Comparison of ENCODE assay signal across 14 cellular contexts in the genomic region with DNA sequence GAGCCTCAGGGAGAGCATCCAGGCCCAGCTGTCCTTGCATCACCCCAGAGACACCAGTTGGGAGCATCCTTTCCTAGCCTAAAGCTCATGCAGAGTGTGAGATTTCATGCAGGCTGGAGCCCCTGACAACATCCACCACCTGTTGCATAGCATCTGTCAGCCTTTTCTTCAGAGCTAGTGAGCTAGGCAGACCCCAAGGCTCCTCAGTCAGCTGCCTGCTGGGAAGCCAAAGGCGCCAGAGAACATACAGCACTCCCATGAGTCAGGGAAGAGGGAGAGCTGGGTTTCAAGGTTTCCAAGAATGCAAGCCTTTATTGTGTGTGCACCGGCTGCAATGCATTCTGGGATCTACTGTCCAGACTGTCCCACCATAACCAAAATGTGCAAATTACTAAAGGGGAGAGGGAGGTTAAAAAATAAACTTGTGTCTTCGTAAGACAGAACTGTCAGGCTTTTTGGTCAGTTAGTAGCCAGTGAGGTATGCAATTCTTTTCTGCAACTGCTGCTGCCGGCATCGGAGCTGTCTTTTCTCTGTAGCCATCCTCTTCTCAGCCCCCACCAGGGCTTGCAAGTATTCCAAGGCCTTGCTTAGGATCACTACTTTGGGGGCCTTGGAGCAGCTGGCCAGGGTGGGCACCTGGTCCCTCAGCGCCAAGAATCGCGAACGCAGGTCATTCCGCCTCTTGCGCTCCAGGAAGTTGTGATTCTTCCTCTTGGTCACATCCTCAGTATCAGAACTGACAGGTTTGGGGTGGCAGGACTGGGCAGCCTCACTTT. TPM values are rescaled to one million over a fixed set of nuclear protein-coding genes. Genes with fewer than 3 reads are reported as not detected.
DNase-seq lines count a peak whose midpoint lies in the region; ATAC-seq and TF ChIP-seq lines count a peak whose summit lies in the region.
"Had no signal": no experiment of that assay in that cellular context is flagged by ENCODE, and none has a peak within 500 bp of the region (broad histone marks: within the 10 kb centered on the region; RNA-seq: fewer than 3 reads in every experiment).

No MANE protein-coding gene starts in this region.

- POLR2A ChIA-PET in RWPE1 (lab: Yijun Ruan, JAX; ENCODE audit: low non-redundant PET) = no interaction called here

- no peaks in the 10 kb centered on the region for H3K9me2 ChIP-seq in Karpas-422 (replicated peaks; ENCODE audit: insufficient read depth, low read length)

- no peak for TF ChIP-seq CTCF in cardiac muscle cell (IDR thresholded peaks at IDR 0.05; ENCODE audit: low read depth, low read length)
- no peak for TF ChIP-seq CTCF in RWPE1 (conservative IDR thresholded peaks at IDR 0.05; ENCODE audit: low read depth)
- TF ChIP-seq CTCF in fibroblast of the aortic adventitia (IDR thresholded peaks at IDR 0.05; ENCODE audit: insufficient read depth, low read length) = no peak
- TF ChIP-seq CTCF in heart right ventricle (IDR thresholded peaks at IDR 0.05) = no peak
- TF ChIP-seq CTCF in thyroid gland (IDR thresholded peaks at IDR 0.05) = no peak

- ATAC-seq in right cardiac atrium (no peak), heart right ventricle (no peak)
- ATAC-seq: A549; activated CD4-positive, alpha-beta T cell treated with anti-CD3 and anti-CD28 coated beads for 36 hours; foreskin keratinocyte; stimulated activated naive CD8-positive, alpha-beta T cell treated with anti-CD3 and anti-CD28 coated beads, Interleukin-15, amount 100 ng/mL, for 72 hours had no signal

- H3K4me1 ChIP-seq in cardiac muscle cell (ENCODE audit: low read depth) (peaks cover 33% of the 10 kb centered on the region), right cardiac atrium (ENCODE audit: control insufficient read depth, insufficient read depth, low read length) (no peaks in the 10 kb centered on the region), heart right ventricle (peaks cover 3 to 42% (median 19%) of the 10 kb centered on the region in 9 donors), thyroid gland (peaks cover 35 to 55% of the 10 kb centered on the region in 2 donors), Karpas-422 (ENCODE audit: low read length) (peaks cover 22% of the 10 kb centered on the region)
- H3K4me1 ChIP-seq: colonic mucosa, parathyroid adenoma had no signal

- H3K9ac ChIP-seq in Karpas-422 (ENCODE audit: low read length) = no peak overlapping the region
- H3K9ac ChIP-seq: parathyroid adenoma had no signal

- H3K27ac ChIP-seq in cardiac muscle cell = no peak overlapping the region
- H3K27ac ChIP-seq in right cardiac atrium (ENCODE audit: low read length) = no peak overlapping the region
- H3K27ac ChIP-seq in RWPE1 = peak overlapping the region; percentile 64; the same call in 1 of the 2 replicates
- no peak overlapping the region for H3K27ac ChIP-seq in heart right ventricle
- H3K27ac ChIP-seq in thyroid gland = no peak overlapping the region
- H3K27ac ChIP-seq in Karpas-422 (ENCODE audit: low read length) = no peak overlapping the region
- H3K27ac ChIP-seq: A549, colonic mucosa, foreskin keratinocyte, parathyroid adenoma had no signal

- WGBS in right cardiac atrium = 77% methylated on average over 11 of the region's 11 CpGs
- WGBS in heart right ventricle, 2 donors = 77 to 82% methylated on average over 11 of the region's 11 CpGs
- WGBS in thyroid gland, 2 donors = 86 to 89% methylated on average over 11 of the region's 11 CpGs

- H3K79me2 ChIP-seq in Karpas-422 (ENCODE audit: low read length) = no peaks in the 10 kb centered on the region
- H3K79me2 ChIP-seq: parathyroid adenoma had no signal

- no peaks in the 10 kb centered on the region for H3K9me3 ChIP-seq in cardiac muscle cell (ENCODE audit: low read depth)
- H3K9me3 ChIP-seq in right cardiac atrium (ENCODE audit: control insufficient read depth, low read length) = no peaks in the 10 kb centered on the region
- H3K9me3 ChIP-seq in heart right ventricle = no peaks in the 10 kb centered on the region
- no peaks in the 10 kb centered on the region for H3K9me3 ChIP-seq in thyroid gland
- no peaks in the 10 kb centered on the region for H3K9me3 ChIP-seq in Karpas-422 (ENCODE audit: low read length)
- H3K9me3 ChIP-seq: A549, colonic mucosa had no signal

- no peak for TF ChIP-seq POLR2A in thyroid gland (IDR thresholded peaks at IDR 0.05)

- H3K27me3 ChIP-seq in cardiac muscle cell = no peaks in the 10 kb centered on the region
- H3K27me3 ChIP-seq in right cardiac atrium (ENCODE audit: control insufficient read depth, insufficient read depth) = no peaks in the 10 kb centered on the region
- peaks cover 0 to 74% (median 34%) of the 10 kb centered on the region in 7 donors for H3K27me3 ChIP-seq in heart right ventricle
- H3K27me3 ChIP-seq in thyroid gland = no peaks in the 10 kb centered on the region
- H3K27me3 ChIP-seq in Karpas-422 (ENCODE audit: low read length) = no peaks in the 10 kb centered on the region; the same call in 1 of the 2 replicates
- H3K27me3 ChIP-seq: colonic mucosa, foreskin keratinocyte had no signal

- intact Hi-C loops in right cardiac atrium (cut with DNase I) (no loop called here), heart right ventricle (cut with DNase I) (loop anchor here in 3 of 10 donors (5.0 to 10.0 kb wide), 2 partner anchors 52 to 80 kb away; no protein-coding TSS in a partner anchor), thyroid gland (cut with DNase I) (no loop called here)

- peak; percentile 28 to 52 for DNase-seq in cardiac muscle cell (ENCODE audit: low read depth in 1 of 2, low spot score in 1 of 2)
- DNase-seq in right cardiac atrium = no peak
- no peak for DNase-seq in RWPE1 (ENCODE audit: low spot score)
- DNase-seq in fibroblast of the aortic adventitia (ENCODE audit: low read depth) = peak; percentile 60
- no peak for DNase-seq in NCI-H187 treated with DMSO at 0.1 percent for 48 hours (lab: John Stamatoyannopoulos, UW)
- DNase-seq in heart right ventricle = no peak
- DNase-seq in thyroid gland = no peak
- no peak for DNase-seq in Karpas-422
- DNase-seq: activated CD4-positive, alpha-beta T cell treated with anti-CD3 and anti-CD28 coated beads for 36 hours; colonic mucosa; foreskin keratinocyte; stimulated activated naive CD8-positive, alpha-beta T cell treated with anti-CD3 and anti-CD28 coated beads, Interleukin-15, amount 100 ng/mL, for 72 hours had no signal

- H2AFZ ChIP-seq in Karpas-422 (ENCODE audit: low read length) = no peak overlapping the region
- H2AFZ ChIP-seq: parathyroid adenoma had no signal

- no peak overlapping the region for H3K4me3 ChIP-seq in cardiac muscle cell
- no peak overlapping the region for H3K4me3 ChIP-seq in right cardiac atrium (ENCODE audit: low read length)
- no peak overlapping the region for H3K4me3 ChIP-seq in fibroblast of the aortic adventitia (ENCODE audit: low read depth, low read length)
- no peak overlapping the region for H3K4me3 ChIP-seq in heart right ventricle
- H3K4me3 ChIP-seq in thyroid gland (replicated peaks in 1 of 3) = no peak overlapping the region
- no peak overlapping the region for H3K4me3 ChIP-seq in Karpas-422 (ENCODE audit: low read length)
- H3K4me3 ChIP-seq: A549, colonic mucosa had no signal

- H3K4me2 ChIP-seq in Karpas-422 (ENCODE audit: low read depth, low read length, poor library complexity, severe bottlenecking) = no peak overlapping the region
- H3K4me2 ChIP-seq: A549 had no signal

- H3K36me3 ChIP-seq in cardiac muscle cell = no peaks in the 10 kb centered on the region
- H3K36me3 ChIP-seq in heart right ventricle = no peaks in the 10 kb centered on the region
- no peaks in the 10 kb centered on the region for H3K36me3 ChIP-seq in thyroid gland
- no peaks in the 10 kb centered on the region for H3K36me3 ChIP-seq in Karpas-422 (ENCODE audit: insufficient read depth, low read length)
- H3K36me3 ChIP-seq: colonic mucosa had no signal

- CTCF ChIA-PET in RWPE1 (lab: Yijun Ruan, JAX) = interaction anchor here (0.6 to 0.7 kb wide), 3 partner anchors 23 to 77 kb away, joined by 3 to 5 read pairs (median 3); no protein-coding TSS in a partner anchor

- H4K20me1 ChIP-seq in Karpas-422 (ENCODE audit: insufficient read depth, low read depth, low read length) = no peaks in the 10 kb centered on the region

RNA-seq across cellular contexts. Expression of a gene that starts 4.6 kb away (rescaled TPM):
- total RNA-seq in cardiac muscle cell (8.1 and 11.1 TPM in 2 replicates), right cardiac atrium (under 1 TPM; 0.33 to 0.97 (median 0.57) TPM), fibroblast of the aortic adventitia (ENCODE audit: low replicate concordance) (0.41 and 0.81 TPM in 2 replicates), heart right ventricle (1 to 10 TPM in 2 of 10 donors, under 1 TPM in 8; 0.30 to 2.5 (median 0.76) TPM), thyroid gland (1 to 10 TPM; 1.4 to 3.9 (median 3.5) TPM)
- polyA plus RNA-seq in cardiac muscle cell (3.9 and 5.5 TPM in 2 replicates), right cardiac atrium (0.23 TPM), heart right ventricle (under 1 TPM; 0.07 to 0.13 TPM)
- total RNA-seq in Karpas-422 (2014; rRNA removed; shearing (Covaris generic); ENCODE audit: low replicate concordance) = 1.5 TPM in 2 replicates

RNA-seq across cellular contexts. Expression of a gene that starts 13.8 kb away (rescaled TPM):
- total RNA-seq in cardiac muscle cell (9.6 and 13.5 TPM in 2 replicates), right cardiac atrium (10 to 100 TPM; 16.4 to 20.6 (median 18.1) TPM), fibroblast of the aortic adventitia (ENCODE audit: low replicate concordance) (14.6 and 28.1 TPM in 2 replicates), heart right ventricle (10 to 100 TPM; 12.3 to 21.8 (median 16.8) TPM), thyroid gland (10 to 100 TPM; 22.6 to 35.2 (median 25.3) TPM)
- polyA plus RNA-seq in cardiac muscle cell (10.8 and 14.1 TPM in 2 replicates), right cardiac atrium (17.6 TPM), heart right ventricle (10 to 100 TPM; 11.4 to 23.6 TPM)
- total RNA-seq in Karpas-422 (2014; rRNA removed; shearing (Covaris generic); ENCODE audit: low replicate concordance) = 43.6 and 50.3 TPM in 2 replicates

RNA-seq across cellular contexts. Expression of a gene that starts 57.8 kb away (rescaled TPM):
- total RNA-seq in cardiac muscle cell = 0.88 TPM in 1 of 2 replicates, not detected in the other
- 1.0 TPM in 1 of 2 replicates, not detected in the other for polyA plus RNA-seq in cardiac muscle cell
- 1 to 10 TPM in 1 of 4 donors, under 1 TPM in 3; 0.31 to 1.1 (median 0.81) TPM for total RNA-seq in right cardiac atrium
- 0.43 TPM for polyA plus RNA-seq in right cardiac atrium
- 0.49 and 2.3 TPM in 2 replicates for total RNA-seq in fibroblast of the aortic adventitia (ENCODE audit: low replicate concordance)
- 1 to 10 TPM in 1 of 10 donors, under 1 TPM in 7, not detected in 2; 0.31 to 1.2 (median 0.45) TPM for total RNA-seq in heart right ventricle
- polyA plus RNA-seq in heart right ventricle = 1 to 10 TPM in 1 of 2 donors, under 1 TPM in 1; 0.15 to 5.6 TPM
- 10 to 100 TPM in 2 of 4 donors, 1 to 10 TPM in 2; 8.9 to 60.8 (median 16.5) TPM for total RNA-seq in thyroid gland
- total RNA-seq in Karpas-422 (2014; rRNA removed; shearing (Covaris generic); ENCODE audit: low replicate concordance) = 11.6 and 20.8 TPM in 2 replicates

Comparison
In these comparisons a context has a peak if more than half of its experiments do, and no peak if none do; other contexts are left out.
1. DNase-seq: peak in cardiac muscle cell (2 of 2) and fibroblast of the aortic adventitia (single experiment); none in right cardiac atrium (0 of 3), RWPE1 (single experiment), NCI-H187 treated with DMSO at 0.1 percent for 48 hours (single experiment), heart right ventricle (0 of 2), thyroid gland (0 of 2) and Karpas-422 (single experiment).